In the genomic region with DNA sequence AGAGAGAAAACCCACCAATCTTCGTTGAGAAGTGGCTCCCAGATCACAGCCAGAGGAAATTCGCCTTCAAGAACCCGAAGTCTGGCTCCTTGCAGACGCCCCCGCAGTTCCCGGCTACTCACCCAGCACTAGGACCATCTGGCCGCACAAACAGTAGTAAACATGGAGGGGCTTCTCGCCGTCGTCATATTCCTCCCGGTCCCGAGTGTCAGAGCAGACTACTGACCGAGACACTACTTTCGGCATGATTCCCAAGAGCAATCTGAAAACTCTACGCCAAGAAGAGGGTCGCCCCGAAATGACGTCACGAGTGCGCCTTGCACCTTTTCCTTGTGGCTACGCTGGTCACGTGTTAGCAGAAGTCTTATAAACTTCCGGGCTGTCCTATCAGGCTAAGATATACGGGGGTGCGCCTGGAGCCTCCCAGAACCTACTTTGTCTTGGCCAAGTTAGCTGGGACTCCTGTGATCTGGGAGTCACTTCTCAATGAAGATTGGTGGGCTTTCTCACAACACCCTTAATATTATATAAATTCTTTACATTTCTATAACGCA, we compare ENCODE assay signal across 1 cellular context.
A peak's percentile ranks its signal among the peaks of the same experiment; 100 is the strongest.
TF ChIP-seq lines count a peak whose summit lies in the region.

A gene (minus strand): TSS at position 300 of the 554 bp plus-strand sequence. CDS start 54 bp downstream, at position 246.

TF ChIP-seq in HepG2, 621 proteins besides CTCF, POLR2A, EP300 and RAD21 (continued from another document and continues in another):
- TF ChIP-seq, protein P1, sequence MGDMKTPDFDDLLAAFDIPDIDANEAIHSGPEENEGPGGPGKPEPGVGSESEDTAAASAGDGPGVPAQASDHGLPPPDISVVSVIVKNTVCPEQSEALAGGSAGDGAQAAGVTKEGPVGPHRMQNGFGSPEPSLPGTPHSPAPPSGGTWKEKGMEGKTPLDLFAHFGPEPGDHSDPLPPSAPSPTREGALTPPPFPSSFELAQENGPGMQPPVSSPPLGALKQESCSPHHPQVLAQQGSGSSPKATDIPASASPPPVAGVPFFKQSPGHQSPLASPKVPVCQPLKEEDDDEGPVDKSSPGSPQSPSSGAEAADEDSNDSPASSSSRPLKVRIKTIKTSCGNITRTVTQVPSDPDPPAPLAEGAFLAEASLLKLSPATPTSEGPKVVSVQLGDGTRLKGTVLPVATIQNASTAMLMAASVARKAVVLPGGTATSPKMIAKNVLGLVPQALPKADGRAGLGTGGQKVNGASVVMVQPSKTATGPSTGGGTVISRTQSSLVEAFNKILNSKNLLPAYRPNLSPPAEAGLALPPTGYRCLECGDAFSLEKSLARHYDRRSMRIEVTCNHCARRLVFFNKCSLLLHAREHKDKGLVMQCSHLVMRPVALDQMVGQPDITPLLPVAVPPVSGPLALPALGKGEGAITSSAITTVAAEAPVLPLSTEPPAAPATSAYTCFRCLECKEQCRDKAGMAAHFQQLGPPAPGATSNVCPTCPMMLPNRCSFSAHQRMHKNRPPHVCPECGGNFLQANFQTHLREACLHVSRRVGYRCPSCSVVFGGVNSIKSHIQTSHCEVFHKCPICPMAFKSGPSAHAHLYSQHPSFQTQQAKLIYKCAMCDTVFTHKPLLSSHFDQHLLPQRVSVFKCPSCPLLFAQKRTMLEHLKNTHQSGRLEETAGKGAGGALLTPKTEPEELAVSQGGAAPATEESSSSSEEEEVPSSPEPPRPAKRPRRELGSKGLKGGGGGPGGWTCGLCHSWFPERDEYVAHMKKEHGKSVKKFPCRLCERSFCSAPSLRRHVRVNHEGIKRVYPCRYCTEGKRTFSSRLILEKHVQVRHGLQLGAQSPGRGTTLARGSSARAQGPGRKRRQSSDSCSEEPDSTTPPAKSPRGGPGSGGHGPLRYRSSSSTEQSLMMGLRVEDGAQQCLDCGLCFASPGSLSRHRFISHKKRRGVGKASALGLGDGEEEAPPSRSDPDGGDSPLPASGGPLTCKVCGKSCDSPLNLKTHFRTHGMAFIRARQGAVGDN (CRISPR knock-in tag; IDR thresholded peaks at IDR 0.05), result 0 out of 2 replicates have a peak, but pooled peaks have one; percentile 12
- TF ChIP-seq ZFP36L1 (CRISPR knock-in tag; IDR thresholded peaks at IDR 0.05) (no peak), KLF16 (CRISPR knock-in tag; IDR thresholded peaks at IDR 0.05) (no peak), ATF7 (IDR thresholded peaks at IDR 0.05) (peak; percentile 91), ATF7 (CRISPR knock-in tag; IDR thresholded peaks at IDR 0.05) (no peak), BORCS8-MEF2B (CRISPR knock-in tag; IDR thresholded peaks at IDR 0.05) (no peak), PHF5A (CRISPR knock-in tag; IDR thresholded peaks at IDR 0.05; ENCODE audit: low read depth, unreplicated experiment) (no peak), HOXA7 (CRISPR knock-in tag; IDR thresholded peaks at IDR 0.05) (no peak), SIN3A (IDR thresholded peaks at IDR 0.05; ENCODE audit: borderline replicate concordance, low read depth, low read length) (peak; percentile 54; the same call in 1 of the 2 replicates), ATF1 (CRISPR knock-in tag; IDR thresholded peaks at IDR 0.05) (peak; percentile 97), HDAC2 (CRISPR knock-in tag; IDR thresholded peaks at IDR 0.05) (peak; percentile 46; the same call in 1 of the 2 replicates), EEA1 (CRISPR knock-in tag; IDR thresholded peaks at IDR 0.05; ENCODE audit: borderline replicate concordance) (no peak), RAD51 (IDR thresholded peaks at IDR 0.05; ENCODE audit: borderline replicate concordance) (peak; percentile 58; the same call in 1 of the 2 replicates), MYC (CRISPR knock-in tag; IDR thresholded peaks at IDR 0.05; ENCODE audit: borderline replicate concordance) (peak; percentile 30; the same call in 1 of the 2 replicates), BHLHE40 (IDR thresholded peaks at IDR 0.05; ENCODE audit: low read length) (peak; percentile 83), ZIK1 (CRISPR knock-in tag; IDR thresholded peaks at IDR 0.05; ENCODE audit: borderline replicate concordance, low read depth) (no peak), CREM (IDR thresholded peaks at IDR 0.05) (peak; percentile 97), CREM (CRISPR knock-in tag; IDR thresholded peaks at IDR 0.05) (peak; percentile 78), THAP11 (CRISPR knock-in tag; IDR thresholded peaks at IDR 0.05) (peak; percentile 86), CREB1 (IDR thresholded peaks at IDR 0.05) (peak; percentile 99), CREB1 (CRISPR knock-in tag; IDR thresholded peaks at IDR 0.05) (peak; percentile 98), MXI1 (IDR thresholded peaks at IDR 0.05; ENCODE audit: borderline replicate concordance, low read depth, low read length) (peak; percentile 50; the same call in 1 of the 3 replicates), HOXA3 (CRISPR knock-in tag; IDR thresholded peaks at IDR 0.05) (peak; percentile 82; the same call in 1 of the 2 replicates), ZMYM4 (CRISPR knock-in tag; IDR thresholded peaks at IDR 0.05) (peak; percentile 81)
- TF ChIP-seq, protein P2, sequence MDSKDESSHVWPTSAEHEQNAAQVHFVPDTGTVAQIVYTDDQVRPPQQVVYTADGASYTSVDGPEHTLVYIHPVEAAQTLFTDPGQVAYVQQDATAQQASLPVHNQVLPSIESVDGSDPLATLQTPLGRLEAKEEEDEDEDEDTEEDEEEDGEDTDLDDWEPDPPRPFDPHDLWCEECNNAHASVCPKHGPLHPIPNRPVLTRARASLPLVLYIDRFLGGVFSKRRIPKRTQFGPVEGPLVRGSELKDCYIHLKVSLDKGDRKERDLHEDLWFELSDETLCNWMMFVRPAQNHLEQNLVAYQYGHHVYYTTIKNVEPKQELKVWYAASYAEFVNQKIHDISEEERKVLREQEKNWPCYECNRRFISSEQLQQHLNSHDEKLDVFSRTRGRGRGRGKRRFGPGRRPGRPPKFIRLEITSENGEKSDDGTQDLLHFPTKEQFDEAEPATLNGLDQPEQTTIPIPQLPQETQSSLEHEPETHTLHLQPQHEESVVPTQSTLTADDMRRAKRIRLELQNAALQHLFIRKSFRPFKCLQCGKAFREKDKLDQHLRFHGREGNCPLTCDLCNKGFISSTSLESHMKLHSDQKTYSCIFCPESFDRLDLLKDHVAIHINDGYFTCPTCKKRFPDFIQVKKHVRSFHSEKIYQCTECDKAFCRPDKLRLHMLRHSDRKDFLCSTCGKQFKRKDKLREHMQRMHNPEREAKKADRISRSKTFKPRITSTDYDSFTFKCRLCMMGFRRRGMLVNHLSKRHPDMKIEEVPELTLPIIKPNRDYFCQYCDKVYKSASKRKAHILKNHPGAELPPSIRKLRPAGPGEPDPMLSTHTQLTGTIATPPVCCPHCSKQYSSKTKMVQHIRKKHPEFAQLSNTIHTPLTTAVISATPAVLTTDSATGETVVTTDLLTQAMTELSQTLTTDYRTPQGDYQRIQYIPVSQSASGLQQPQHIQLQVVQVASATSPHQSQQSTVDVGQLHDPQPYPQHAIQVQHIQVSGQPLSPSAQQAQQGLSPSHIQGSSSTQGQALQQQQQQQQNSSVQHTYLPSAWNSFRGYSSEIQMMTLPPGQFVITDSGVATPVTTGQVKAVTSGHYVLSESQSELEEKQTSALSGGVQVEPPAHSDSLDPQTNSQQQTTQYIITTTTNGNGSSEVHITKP (CRISPR knock-in tag; IDR thresholded peaks at IDR 0.05; ENCODE audit: low read depth), result peak; percentile 99
- TF ChIP-seq, protein P3, sequence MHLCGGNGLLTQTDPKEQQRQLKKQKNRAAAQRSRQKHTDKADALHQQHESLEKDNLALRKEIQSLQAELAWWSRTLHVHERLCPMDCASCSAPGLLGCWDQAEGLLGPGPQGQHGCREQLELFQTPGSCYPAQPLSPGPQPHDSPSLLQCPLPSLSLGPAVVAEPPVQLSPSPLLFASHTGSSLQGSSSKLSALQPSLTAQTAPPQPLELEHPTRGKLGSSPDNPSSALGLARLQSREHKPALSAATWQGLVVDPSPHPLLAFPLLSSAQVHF (CRISPR knock-in tag; IDR thresholded peaks at IDR 0.05), result no peak
- TF ChIP-seq, protein P4, sequence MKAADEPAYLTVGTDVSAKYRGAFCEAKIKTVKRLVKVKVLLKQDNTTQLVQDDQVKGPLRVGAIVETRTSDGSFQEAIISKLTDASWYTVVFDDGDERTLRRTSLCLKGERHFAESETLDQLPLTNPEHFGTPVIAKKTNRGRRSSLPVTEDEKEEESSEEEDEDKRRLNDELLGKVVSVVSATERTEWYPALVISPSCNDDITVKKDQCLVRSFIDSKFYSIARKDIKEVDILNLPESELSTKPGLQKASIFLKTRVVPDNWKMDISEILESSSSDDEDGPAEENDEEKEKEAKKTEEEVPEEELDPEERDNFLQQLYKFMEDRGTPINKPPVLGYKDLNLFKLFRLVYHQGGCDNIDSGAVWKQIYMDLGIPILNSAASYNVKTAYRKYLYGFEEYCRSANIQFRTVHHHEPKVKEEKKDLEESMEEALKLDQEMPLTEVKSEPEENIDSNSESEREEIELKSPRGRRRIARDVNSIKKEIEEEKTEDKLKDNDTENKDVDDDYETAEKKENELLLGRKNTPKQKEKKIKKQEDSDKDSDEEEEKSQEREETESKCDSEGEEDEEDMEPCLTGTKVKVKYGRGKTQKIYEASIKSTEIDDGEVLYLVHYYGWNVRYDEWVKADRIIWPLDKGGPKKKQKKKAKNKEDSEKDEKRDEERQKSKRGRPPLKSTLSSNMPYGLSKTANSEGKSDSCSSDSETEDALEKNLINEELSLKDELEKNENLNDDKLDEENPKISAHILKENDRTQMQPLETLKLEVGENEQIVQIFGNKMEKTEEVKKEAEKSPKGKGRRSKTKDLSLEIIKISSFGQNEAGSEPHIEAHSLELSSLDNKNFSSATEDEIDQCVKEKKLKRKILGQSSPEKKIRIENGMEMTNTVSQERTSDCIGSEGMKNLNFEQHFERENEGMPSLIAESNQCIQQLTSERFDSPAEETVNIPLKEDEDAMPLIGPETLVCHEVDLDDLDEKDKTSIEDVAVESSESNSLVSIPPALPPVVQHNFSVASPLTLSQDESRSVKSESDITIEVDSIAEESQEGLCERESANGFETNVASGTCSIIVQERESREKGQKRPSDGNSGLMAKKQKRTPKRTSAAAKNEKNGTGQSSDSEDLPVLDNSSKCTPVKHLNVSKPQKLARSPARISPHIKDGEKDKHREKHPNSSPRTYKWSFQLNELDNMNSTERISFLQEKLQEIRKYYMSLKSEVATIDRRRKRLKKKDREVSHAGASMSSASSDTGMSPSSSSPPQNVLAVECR (CRISPR knock-in tag; IDR thresholded peaks at IDR 0.05; ENCODE audit: borderline replicate concordance), result peak; percentile 53; the same call in 1 of the 2 replicates
- TF ChIP-seq, protein P5, sequence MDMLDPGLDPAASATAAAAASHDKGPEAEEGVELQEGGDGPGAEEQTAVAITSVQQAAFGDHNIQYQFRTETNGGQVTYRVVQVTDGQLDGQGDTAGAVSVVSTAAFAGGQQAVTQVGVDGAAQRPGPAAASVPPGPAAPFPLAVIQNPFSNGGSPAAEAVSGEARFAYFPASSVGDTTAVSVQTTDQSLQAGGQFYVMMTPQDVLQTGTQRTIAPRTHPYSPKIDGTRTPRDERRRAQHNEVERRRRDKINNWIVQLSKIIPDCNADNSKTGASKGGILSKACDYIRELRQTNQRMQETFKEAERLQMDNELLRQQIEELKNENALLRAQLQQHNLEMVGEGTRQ (IDR thresholded peaks at IDR 0.05; ENCODE audit: low read depth, low read length), result peak; percentile 82
- TF ChIP-seq, protein P5 (CRISPR knock-in tag; IDR thresholded peaks at IDR 0.05; ENCODE audit: borderline replicate concordance), result peak; percentile 82; the same call in 1 of the 2 replicates
- TF ChIP-seq, protein P6, sequence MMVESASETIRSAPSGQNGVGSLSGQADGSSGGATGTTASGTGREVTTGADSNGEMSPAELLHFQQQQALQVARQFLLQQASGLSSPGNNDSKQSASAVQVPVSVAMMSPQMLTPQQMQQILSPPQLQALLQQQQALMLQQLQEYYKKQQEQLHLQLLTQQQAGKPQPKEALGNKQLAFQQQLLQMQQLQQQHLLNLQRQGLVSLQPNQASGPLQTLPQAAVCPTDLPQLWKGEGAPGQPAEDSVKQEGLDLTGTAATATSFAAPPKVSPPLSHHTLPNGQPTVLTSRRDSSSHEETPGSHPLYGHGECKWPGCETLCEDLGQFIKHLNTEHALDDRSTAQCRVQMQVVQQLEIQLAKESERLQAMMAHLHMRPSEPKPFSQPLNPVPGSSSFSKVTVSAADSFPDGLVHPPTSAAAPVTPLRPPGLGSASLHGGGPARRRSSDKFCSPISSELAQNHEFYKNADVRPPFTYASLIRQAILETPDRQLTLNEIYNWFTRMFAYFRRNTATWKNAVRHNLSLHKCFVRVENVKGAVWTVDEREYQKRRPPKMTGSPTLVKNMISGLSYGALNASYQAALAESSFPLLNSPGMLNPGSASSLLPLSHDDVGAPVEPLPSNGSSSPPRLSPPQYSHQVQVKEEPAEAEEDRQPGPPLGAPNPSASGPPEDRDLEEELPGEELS (CRISPR knock-in tag; IDR thresholded peaks at IDR 0.05), result peak; percentile 26; the same call in 1 of the 2 replicates
- TF ChIP-seq, protein P7, sequence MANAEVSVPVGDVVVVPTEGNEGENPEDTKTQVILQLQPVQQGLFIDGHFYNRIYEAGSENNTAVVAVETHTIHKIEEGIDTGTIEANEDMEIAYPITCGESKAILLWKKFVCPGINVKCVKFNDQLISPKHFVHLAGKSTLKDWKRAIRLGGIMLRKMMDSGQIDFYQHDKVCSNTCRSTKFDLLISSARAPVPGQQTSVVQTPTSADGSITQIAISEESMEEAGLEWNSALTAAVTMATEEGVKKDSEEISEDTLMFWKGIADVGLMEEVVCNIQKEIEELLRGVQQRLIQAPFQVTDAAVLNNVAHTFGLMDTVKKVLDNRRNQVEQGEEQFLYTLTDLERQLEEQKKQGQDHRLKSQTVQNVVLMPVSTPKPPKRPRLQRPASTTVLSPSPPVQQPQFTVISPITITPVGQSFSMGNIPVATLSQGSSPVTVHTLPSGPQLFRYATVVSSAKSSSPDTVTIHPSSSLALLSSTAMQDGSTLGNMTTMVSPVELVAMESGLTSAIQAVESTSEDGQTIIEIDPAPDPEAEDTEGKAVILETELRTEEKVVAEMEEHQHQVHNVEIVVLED (CRISPR knock-in tag; IDR thresholded peaks at IDR 0.05; ENCODE audit: borderline replicate concordance), result peak; percentile 48; the same call in 1 of the 2 replicates
- TF ChIP-seq, protein P8, sequence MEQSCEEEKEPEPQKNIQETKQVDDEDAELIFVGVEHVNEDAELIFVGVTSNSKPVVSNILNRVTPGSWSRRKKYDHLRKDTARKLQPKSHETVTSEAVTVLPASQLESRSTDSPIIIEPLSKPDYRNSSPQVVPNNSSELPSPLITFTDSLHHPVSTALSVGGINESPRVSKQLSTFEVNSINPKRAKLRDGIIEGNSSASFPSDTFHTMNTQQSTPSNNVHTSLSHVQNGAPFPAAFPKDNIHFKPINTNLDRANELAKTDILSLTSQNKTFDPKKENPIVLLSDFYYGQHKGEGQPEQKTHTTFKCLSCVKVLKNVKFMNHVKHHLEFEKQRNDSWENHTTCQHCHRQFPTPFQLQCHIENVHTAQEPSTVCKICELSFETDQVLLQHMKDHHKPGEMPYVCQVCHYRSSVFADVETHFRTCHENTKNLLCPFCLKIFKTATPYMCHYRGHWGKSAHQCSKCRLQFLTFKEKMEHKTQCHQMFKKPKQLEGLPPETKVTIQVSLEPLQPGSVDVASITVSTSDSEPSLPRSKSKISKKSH (CRISPR knock-in tag; IDR thresholded peaks at IDR 0.05; ENCODE audit: borderline replicate concordance), result no peak
